In the genomic region with DNA sequence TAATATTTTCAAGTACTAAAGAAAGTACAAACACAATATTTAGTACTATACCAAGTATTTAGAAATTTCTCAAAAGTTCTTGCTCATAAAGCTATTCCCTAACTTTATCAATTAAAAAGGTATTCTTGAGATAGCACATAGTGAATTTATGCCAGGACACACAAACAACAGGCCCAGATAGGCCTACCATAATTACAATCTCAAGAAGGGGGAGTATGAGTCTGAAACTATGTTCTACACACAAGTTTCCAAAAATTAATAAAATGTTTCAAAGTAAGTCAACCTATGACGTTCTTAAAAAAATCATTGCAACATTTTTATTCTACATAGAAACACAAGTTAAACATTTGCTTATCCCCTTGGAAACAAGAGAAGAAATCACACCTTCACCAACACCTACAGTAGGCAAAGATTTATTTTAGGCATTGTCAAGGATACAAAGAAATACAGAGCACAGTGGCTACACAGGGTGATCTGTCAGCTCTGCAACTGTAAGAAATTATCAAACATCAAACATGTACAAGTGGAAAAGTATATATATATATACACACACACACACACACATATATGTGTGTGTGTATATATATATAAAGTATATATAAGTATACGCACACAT, we compare ENCODE assay signal across 23 cellular contexts.
"Had no signal": no experiment of that assay in that cellular context is flagged by ENCODE, and none has a peak within 500 bp of the region (broad histone marks: within the 10 kb centered on the region; RNA-seq: fewer than 3 reads in every experiment).

No MANE protein-coding gene starts in this region.

- H3K27ac ChIP-seq: KMS-11, RWPE1 had no signal

- DNase-seq: IMR-90, Kasumi-1, MM.1S, NCI-H1092 treated with DMSO at 0.1 percent for 48 hours, NCI-H1436, NCI-H187, NCI-H2029, NCI-H2081 treated with DMSO at 0.1 percent for 48 hours, NCI-H2171, NCI-H226, NCI-H446, NCI-H510A, NCI-H524 treated with DMSO at 0.1 percent for 48 hours, NCI-H69, NCI-H774, PC-3, SHP77, SK-N-SH, SW 1271, T-cell had no signal

- H3K9ac ChIP-seq: KMS-11, SK-N-SH had no signal

- H3K4me2 ChIP-seq: KMS-11, SK-N-SH had no signal

- H3K9me3 ChIP-seq: SK-N-SH had no signal

- ATAC-seq: Panc1, PC-3, T-cell had no signal
